8 cellular contexts compared by ENCODE assay signal in genomic region chr3:12948891-12949711, GRCh38.
DNase-seq lines count a peak whose midpoint lies in the region; ATAC-seq and TF ChIP-seq lines count a peak whose summit lies in the region.

No MANE protein-coding gene starts in this region.

- H2AK5ac ChIP-seq in IMR-90 (ENCODE audit: low read depth, low read length) (no peak overlapping the region), mesenchymal stem cell (ENCODE audit: low read length, severe bottlenecking) (peak overlapping the region; percentile 13)

- H4K8ac ChIP-seq in IMR-90 (ENCODE audit: low read depth in 2 of 2, low read length in 2 of 2) (no peak overlapping the region), mesenchymal stem cell (ENCODE audit: low read length) (no peak overlapping the region)

- TF ChIP-seq POLR2A in IMR-90 (IDR thresholded peaks at IDR 0.05; ENCODE audit: low read depth, low read length) (no peak), vagina (IDR thresholded peaks at IDR 0.05) (no peak)

- no TSS peak for BruUV-seq in IMR-90 (replicated peaks; lab: Mats Ljungman, UMichigan)

- CTCF ChIA-PET in IMR-90 (lab: Yijun Ruan, JAX) = interaction anchor here (1.0 kb wide), 1 partner anchor 12 kb away, joined by 3 read pairs; no protein-coding TSS in a partner anchor

- H3K23ac ChIP-seq in IMR-90 (ENCODE audit: low read depth, low read length) = no peak overlapping the region
- no peak overlapping the region for H3K23ac ChIP-seq in mesenchymal stem cell (ENCODE audit: low read length in 2 of 2)

- H2BK120ac ChIP-seq in IMR-90 (ENCODE audit: low read depth, low read length) (no peak overlapping the region), mesenchymal stem cell (ENCODE audit: low read depth, low read length) (no peak overlapping the region)

- peak overlapping the region in 1 of 2 experiments; percentile 38 for H2BK12ac ChIP-seq in mesenchymal stem cell (ENCODE audit: low read length in 2 of 2)

- H3K14ac ChIP-seq in IMR-90 (replicated peaks; ENCODE audit: low read depth, low read length) (no peak overlapping the region), mesenchymal stem cell (ENCODE audit: low read length in 2 of 2) (peak overlapping the region in 1 of 2 experiments; percentile 82)

- peak overlapping the region; percentile 83 to 92 for H3K27ac Mint-ChIP-seq in activated naive CD4-positive, alpha-beta T cell treated with anti-CD3 and anti-CD28 coated beads, Interleukin-2, amount 50 U/mL, for 72 hours

- H3K4me3 ChIP-seq in BLaER1 (no peak overlapping the region), IMR-90 (ENCODE audit: insufficient read depth, low read depth, low read length) (no peak overlapping the region), mesenchymal stem cell (ENCODE audit: insufficient read depth in 1 of 2, low read depth in 1 of 2, low read length in 2 of 2) (peak overlapping the region in 1 of 2 experiments; percentile 46), vagina (no peak overlapping the region)

- TF ChIP-seq CTCF in IMR-90 (conservative IDR thresholded peaks at IDR 0.05; ENCODE audit: low read depth, low read length) = 0 out of 2 replicates have a peak, but pooled peaks have one; percentile 4
- no peak for TF ChIP-seq CTCF in vagina (IDR thresholded peaks at IDR 0.05)

- H4K5ac ChIP-seq in IMR-90 (ENCODE audit: low read depth, low read length) = no peak overlapping the region

- in situ Hi-C loops in IMR-90 (cut with MboI; ENCODE audit: low sequenced_read_pairs) = no loop called here

- H2AFZ ChIP-seq in IMR-90 (replicated peaks; ENCODE audit: low read length, poor library complexity) = no peak overlapping the region
- no peak overlapping the region for H2AFZ ChIP-seq in mesenchymal stem cell (ENCODE audit: low read depth, low read length)

- H4K20me1 ChIP-seq in BLaER1 (peaks cover 100% of the 10 kb centered on the region), IMR-90 (ENCODE audit: insufficient read depth, low read length) (peaks cover 62% of the 10 kb centered on the region)

- H3K18ac ChIP-seq in IMR-90 (ENCODE audit: low read depth, low read length) = no peak overlapping the region
- H3K18ac ChIP-seq in mesenchymal stem cell (ENCODE audit: low read depth in 1 of 2, low read length in 2 of 2) = peak overlapping the region in 1 of 2 experiments; percentile 6

- no peaks in the 10 kb centered on the region for H3K9me3 Mint-ChIP-seq in activated naive CD4-positive, alpha-beta T cell treated with anti-CD3 and anti-CD28 coated beads, Interleukin-2, amount 50 U/mL, for 72 hours

- DNase-seq in IMR-90 (peak; percentile 48), mesenchymal stem cell (peak; percentile 62), left colon (no peak), vagina (ENCODE audit: extremely low spot score in 2 of 2) (no peak), NCI-H2171 (lab: John Stamatoyannopoulos, UW) (no peak)
- peak in 1 of 2 donors; percentile 58 for DNase-seq in activated naive CD4-positive, alpha-beta T cell treated with anti-CD3 and anti-CD28 coated beads, Interleukin-2, amount 50 U/mL, for 72 hours (ENCODE audit: low spot score in 2 of 2)

- H4K91ac ChIP-seq in IMR-90 (ENCODE audit: insufficient read depth, low read depth, low read length) (no peak overlapping the region), mesenchymal stem cell (ENCODE audit: low read length) (no peak overlapping the region)

- H3K27me3 ChIP-seq in BLaER1 (no peaks in the 10 kb centered on the region), IMR-90 (ENCODE audit: control insufficient read depth, insufficient read depth, low read length) (no peaks in the 10 kb centered on the region), mesenchymal stem cell (ENCODE audit: control insufficient read depth in 1 of 2, insufficient read depth in 1 of 2, low read length in 2 of 2) (no peaks in the 10 kb centered on the region), vagina (no peaks in the 10 kb centered on the region)

- H3K79me1 ChIP-seq in IMR-90 (ENCODE audit: low read depth in 1 of 2, low read length in 2 of 2) = peaks cover 23 to 83% of the 10 kb centered on the region in 2 experiments; a peak in 3 of 4 replicates
- H3K79me1 ChIP-seq in mesenchymal stem cell (replicated peaks; ENCODE audit: low read length, poor library complexity, severe bottlenecking) = peaks cover 68% of the 10 kb centered on the region

- H3K9me1 ChIP-seq in IMR-90 (ENCODE audit: insufficient read depth, low read length) = peaks cover 23% of the 10 kb centered on the region

- no peak overlapping the region for H2BK20ac ChIP-seq in IMR-90 (ENCODE audit: low read depth, low read length)

- H2BK5ac ChIP-seq in IMR-90 (ENCODE audit: low read depth, low read length, poor library complexity, severe bottlenecking) = no peak overlapping the region
- no peak overlapping the region for H2BK5ac ChIP-seq in mesenchymal stem cell (ENCODE audit: low read depth, low read length, poor library complexity, severe bottlenecking)

- ATAC-seq in GM19395 (IDR thresholded peaks at IDR 0.05; ENCODE audit: unreplicated experiment) (peak; percentile 69), IMR-90 (ENCODE audit: low read depth) (peak; percentile 9; the same call in 1 of the 2 replicates), left colon (no peak)
- ATAC-seq in activated naive CD4-positive, alpha-beta T cell treated with anti-CD3 and anti-CD28 coated beads, Interleukin-2, amount 50 U/mL, for 72 hours = peak; percentile 85 to 88

- H3K9me3 ChIP-seq in BLaER1 = no peaks in the 10 kb centered on the region
- H3K9me3 ChIP-seq in IMR-90 (ENCODE audit: control insufficient read depth, insufficient read depth, low read length) = no peaks in the 10 kb centered on the region
- no peaks in the 10 kb centered on the region for H3K9me3 ChIP-seq in mesenchymal stem cell (ENCODE audit: control insufficient read depth, low read length)
- H3K9me3 ChIP-seq in vagina = no peaks in the 10 kb centered on the region

- dilution Hi-C loops in IMR-90 (cut with HindIII; ENCODE audit: low sequenced_read_pairs, unreplicated experiment) = no loop called here

- intact Hi-C loops in IMR-90 (cut with micrococcal nuclease) = loop anchor here (2.0 kb wide), 1 partner anchor 18 kb away; no protein-coding TSS in a partner anchor
- intact Hi-C loops in left colon (cut with DNase I, micrococcal nuclease) = no loop called here
- intact Hi-C loops in vagina (cut with DNase I) = no loop called here

- TF ChIP-seq RAD21 in IMR-90 (IDR thresholded peaks at IDR 0.05; ENCODE audit: low read length) = no peak

- H3K4me2 ChIP-seq in BLaER1 (peak overlapping the region; percentile 100), IMR-90 (ENCODE audit: low read depth, low read length) (0 out of 2 replicates have a peak overlapping the region, but pooled peaks have one; percentile 21), mesenchymal stem cell (ENCODE audit: low read length, poor library complexity, severe bottlenecking) (no peak overlapping the region)

- H2AK9ac ChIP-seq in IMR-90 (replicated peaks; ENCODE audit: low read depth, low read length, poor library complexity) = no peak overlapping the region

- H3K4ac ChIP-seq in IMR-90 (ENCODE audit: low read depth, low read length) = no peak overlapping the region
- H3K4ac ChIP-seq in mesenchymal stem cell (ENCODE audit: low read depth in 1 of 2, low read length in 2 of 2) = no peak overlapping the region

- H3K56ac ChIP-seq in IMR-90 (ENCODE audit: extremely low read depth, insufficient read depth, low read length) = no peak overlapping the region

- WGBS in IMR-90 (ENCODE audit: extremely low coverage in 2 of 2, insufficient read length in 1 of 2), 2 experiments = 93% methylated on average over 3 of the region's 10 CpGs; no CpG with 5 or more reads in 1 of the 2 experiments
- WGBS in mesenchymal stem cell = 91% methylated on average over 10 of the region's 10 CpGs

- H3K9ac ChIP-seq in BLaER1 (no peak overlapping the region), IMR-90 (ENCODE audit: low read depth, low read length) (no peak overlapping the region), mesenchymal stem cell (ENCODE audit: low read length) (peak overlapping the region; percentile 10)

- H3K4me1 ChIP-seq in BLaER1 (peaks cover 100% of the 10 kb centered on the region), IMR-90 (ENCODE audit: control insufficient read depth, insufficient read depth, low read length) (peaks cover 21% of the 10 kb centered on the region), mesenchymal stem cell (ENCODE audit: control insufficient read depth, insufficient read depth, low read depth, low read length) (peaks cover 37% of the 10 kb centered on the region), vagina (peaks cover 81% of the 10 kb centered on the region)

- H2BK15ac ChIP-seq in IMR-90 (ENCODE audit: low read depth, low read length) = no peak overlapping the region
- no peak overlapping the region for H2BK15ac ChIP-seq in mesenchymal stem cell (ENCODE audit: low read depth, poor library complexity, severe bottlenecking)

- no peaks in the 10 kb centered on the region for H3K36me3 Mint-ChIP-seq in activated naive CD4-positive, alpha-beta T cell treated with anti-CD3 and anti-CD28 coated beads, Interleukin-2, amount 50 U/mL, for 72 hours

- H3K27ac ChIP-seq in BLaER1 = 0 out of 2 replicates have a peak overlapping the region, but pooled peaks have one; percentile 40
- H3K27ac ChIP-seq in IMR-90 (ENCODE audit: insufficient read depth, low read length) = no peak overlapping the region
- H3K27ac ChIP-seq in mesenchymal stem cell (ENCODE audit: low read length, poor library complexity, severe bottlenecking) = no peak overlapping the region
- H3K27ac ChIP-seq in vagina = no peak overlapping the region

- H3K36me3 ChIP-seq in BLaER1 = peaks cover 36% of the 10 kb centered on the region
- H3K36me3 ChIP-seq in IMR-90 (ENCODE audit: control insufficient read depth, insufficient read depth, low read length) = no peaks in the 10 kb centered on the region; the same call in 1 of the 2 replicates
- peaks cover 0 to 20% of the 10 kb centered on the region in 2 experiments for H3K36me3 ChIP-seq in mesenchymal stem cell (ENCODE audit: control insufficient read depth in 1 of 2, insufficient read depth in 2 of 2, low read depth in 1 of 2, low read length in 2 of 2)
- no peaks in the 10 kb centered on the region for H3K36me3 ChIP-seq in vagina

- POLR2A ChIA-PET in IMR-90 (lab: Charles Lee; ENCODE audit: unreplicated experiment) = no interaction called here

TF ChIP-seq in IMR-90, 13 proteins besides CTCF, POLR2A, EP300 and RAD21:
- TF ChIP-seq MXI1 (IDR thresholded peaks at IDR 0.05; ENCODE audit: borderline replicate concordance, low read depth, low read length) (peak; percentile 23; the same call in 1 of the 2 replicates), RFX5 (IDR thresholded peaks at IDR 0.05; ENCODE audit: low read depth, low read length) (no peak)

Comparison
In these comparisons a context has a peak if more than half of its experiments do, and no peak if none do; other contexts are left out.
1. DNase-seq: peak in IMR-90 (single experiment) and mesenchymal stem cell (single experiment); none in left colon (0 of 2), vagina (0 of 2) and NCI-H2171 (single experiment).